Comparison of ENCODE assay signal across 24 cellular contexts in genomic region chr11:1608363-1608762, GRCh38. TPM values are rescaled to one million over a fixed set of nuclear protein-coding genes. Genes with fewer than 3 reads are reported as not detected.
DNase-seq lines count a peak whose midpoint lies in the region; FAIRE-seq and TF ChIP-seq lines count a peak whose summit lies in the region.
"Had no signal": no experiment of that assay in that cellular context is flagged by ENCODE, and none has a peak within 500 bp of the region (broad histone marks: within the 10 kb centered on the region; RNA-seq: fewer than 3 reads in every experiment).

TSS of gene KRTAP5-3 (minus strand) at chr11:1608463. CDS start at chr11:1608385, 78 bp downstream.

- dilution Hi-C loops in mammary epithelial cell (cut with HindIII; ENCODE audit: low sequenced_read_pairs): no loop called here

- intact Hi-C loops in mammary epithelial cell (cut with micrococcal nuclease) (no loop called here), breast epithelium (cut with DNase I; ENCODE audit: low total_unique reads) (no loop called here)

- 70% methylated on average over 4 of the region's 4 CpGs for WGBS in mammary epithelial cell (ENCODE audit: low coverage, missing lambda C conversion rate)
- 84% methylated on average over 4 of the region's 4 CpGs; no CpG with 5 or more reads in 1 of the 2 experiments for WGBS in H1 (ENCODE audit: extremely low coverage in 1 of 2, insufficient coverage in 1 of 2, insufficient read length in 1 of 2, insufficient replicate concordance in 2 of 2, low coverage in 1 of 2, low lambda C conversion rate in 2 of 2, missing lambda C conversion rate in 1 of 2), 2 experiments

- peak; percentile 40 for DNase-seq in NCI-H187 treated with DMSO at 0.1 percent for 48 hours (lab: John Stamatoyannopoulos, UW)
- no peak for DNase-seq in NCI-H187 (lab: John Stamatoyannopoulos, UW)
- no peak for DNase-seq in mammary epithelial cell
- no peak for DNase-seq in breast epithelium (ENCODE audit: low spot score in 2 of 2)
- DNase-seq in H1 (ENCODE audit: low read depth in 1 of 2, low spot score in 2 of 2): no peak
- DNase-seq in type B pancreatic cell (ENCODE audit: extremely low spot score, unreplicated experiment): no peak
- no peak for DNase-seq in activated CD4-positive, alpha-beta T cell treated with anti-CD3 and anti-CD28 coated beads, Interleukin-2, amount 10 ng/mL, durations not matched to agents 7 days and 5 days
- DNase-seq in ecto neural progenitor cell (ENCODE audit: low spot score): no peak
- DNase-seq: CD8-positive, alpha-beta T cell; DMS79 treated with DMSO at 0.1 percent for 48 hours; H7; HFFc6; NCI-H1092 treated with DMSO at 0.1 percent for 48 hours; NCI-H1930; NCI-H226; NCI-H69; SHP77; SK-N-SH had no signal

- no peak within 1 kb of the TSS for H3K14ac ChIP-seq in H1 (ENCODE audit: insufficient read length)

- H3K36me3 ChIP-seq in mammary epithelial cell (ENCODE audit: insufficient read depth, low read length): no peaks in the 10 kb centered on the region
- no peaks in the 10 kb centered on the region for H3K36me3 ChIP-seq in breast epithelium
- no peaks in the 10 kb centered on the region for H3K36me3 ChIP-seq in H1 (ENCODE audit: control insufficient read depth in 2 of 4, insufficient read depth in 4 of 4, low read length in 3 of 4)

- peaks cover 9% of the 10 kb centered on the region for H3K4me1 Mint-ChIP-seq in type B pancreatic cell (ENCODE audit: unreplicated experiment)
- H3K4me1 Mint-ChIP-seq in activated CD4-positive, alpha-beta T cell treated with anti-CD3 and anti-CD28 coated beads, Interleukin-2, amount 10 ng/mL, durations not matched to agents 7 days and 5 days: peaks cover 5% of the 10 kb centered on the region

- no peak within 1 kb of the TSS for H3K27ac Mint-ChIP-seq in type B pancreatic cell
- no peak within 1 kb of the TSS for H3K27ac Mint-ChIP-seq in activated CD4-positive, alpha-beta T cell treated with anti-CD3 and anti-CD28 coated beads, Interleukin-2, amount 10 ng/mL, durations not matched to agents 7 days and 5 days
- H3K27ac Mint-ChIP-seq: CD8-positive, alpha-beta T cell; HFFc6 had no signal

- H2BK15ac ChIP-seq in H1 (ENCODE audit: low read length): no peak within 1 kb of the TSS

- POLR2A ChIA-PET in H1 (lab: Charles Lee; ENCODE audit: partially characterized antibody): no interaction called here
- POLR2A ChIA-PET in activated CD4-positive, alpha-beta T cell treated with anti-CD3 and anti-CD28 coated beads, Interleukin-2, amount 10 ng/mL, durations not matched to agents 7 days and 5 days (lab: Charles Lee): no interaction called here

- no peak for FAIRE-seq in H1 (lab: Jason Lieb, UNC)
- FAIRE-seq: A204.1, D721Med, K562 had no signal

- H2AK5ac ChIP-seq in H1 (ENCODE audit: low read depth, low read length): no peak within 1 kb of the TSS

- no peaks in the 10 kb centered on the region for H3K79me1 ChIP-seq in H1 (ENCODE audit: low read depth, low read length)

- H2BK20ac ChIP-seq in H1 (ENCODE audit: low read length): no peak within 1 kb of the TSS

- no TSS peak for BruUV-seq in mammary epithelial cell (replicated peaks; lab: Mats Ljungman, UMichigan)

- no peaks in the 10 kb centered on the region for H3K9me3 Mint-ChIP-seq in type B pancreatic cell
- no peaks in the 10 kb centered on the region for H3K9me3 Mint-ChIP-seq in activated CD4-positive, alpha-beta T cell treated with anti-CD3 and anti-CD28 coated beads, Interleukin-2, amount 10 ng/mL, durations not matched to agents 7 days and 5 days
- H3K9me3 Mint-ChIP-seq: CD8-positive, alpha-beta T cell; HFFc6 had no signal

- H3K27me3 Mint-ChIP-seq in type B pancreatic cell: peaks cover 22% of the 10 kb centered on the region
- H3K27me3 Mint-ChIP-seq in activated CD4-positive, alpha-beta T cell treated with anti-CD3 and anti-CD28 coated beads, Interleukin-2, amount 10 ng/mL, durations not matched to agents 7 days and 5 days: peaks cover 21% of the 10 kb centered on the region

- H3K56ac ChIP-seq in H1 (replicated peaks; ENCODE audit: insufficient read length, low read depth, low read length): no peak within 1 kb of the TSS

- H3K27ac ChIP-seq in mammary epithelial cell (ENCODE audit: insufficient read depth, low read depth, low read length) (no peak within 1 kb of the TSS), breast epithelium (no peak within 1 kb of the TSS), H1 (ENCODE audit: low read depth, low read length) (no peak within 1 kb of the TSS)

- H3K9me3 ChIP-seq in mammary epithelial cell (replicated peaks; ENCODE audit: insufficient read depth, low read length): no peaks in the 10 kb centered on the region
- H3K9me3 ChIP-seq in breast epithelium: no peaks in the 10 kb centered on the region
- peaks cover 0 to 3% of the 10 kb centered on the region in 2 experiments; a peak in 1 of 4 replicates for H3K9me3 ChIP-seq in H1 (ENCODE audit: insufficient read depth in 2 of 2, low read depth in 1 of 2, low read length in 1 of 2)
- H3K9me3 ChIP-seq: SK-N-SH had no signal

- no peak for TF ChIP-seq POLR2A in breast epithelium (IDR thresholded peaks at IDR 0.05)
- TF ChIP-seq POLR2A in H1 (IDR thresholded peaks at IDR 0.05; ENCODE audit: control extremely low read depth in 1 of 2, low read depth in 2 of 2, low read length in 2 of 2): no peak

- TF ChIP-seq CTCF in mammary epithelial cell (conservative IDR thresholded peaks at IDR 0.05 in 1 of 2, IDR thresholded peaks at IDR 0.05 in 1 of 2; ENCODE audit: extremely low read depth in 1 of 2, insufficient read depth in 1 of 2, low read depth in 1 of 2, low read length in 2 of 2) (no peak), breast epithelium (IDR thresholded peaks at IDR 0.05) (no peak), H1 (IDR thresholded peaks at IDR 0.05; ENCODE audit: control extremely low read depth in 1 of 3, insufficient read depth in 1 of 3, low read depth in 1 of 3, low read length in 3 of 3) (no peak), type B pancreatic cell (conservative IDR thresholded peaks at IDR 0.05) (no peak)

- H3K27me3 ChIP-seq in mammary epithelial cell (ENCODE audit: insufficient read depth, low read length) (peaks cover 9% of the 10 kb centered on the region), breast epithelium (peaks cover 0 to 17% of the 10 kb centered on the region in 2 donors), H1 (replicated peaks in 1 of 4; ENCODE audit: control insufficient read depth in 3 of 4, extremely low read depth in 1 of 4, insufficient read depth in 3 of 4, low read length in 3 of 4) (no peaks in the 10 kb centered on the region)

- no peak within 1 kb of the TSS for H3K23ac ChIP-seq in H1 (ENCODE audit: insufficient read length)

- H4K91ac ChIP-seq in H1 (replicated peaks; ENCODE audit: insufficient read length, low read length): no peak within 1 kb of the TSS

- H3K4me1 ChIP-seq in mammary epithelial cell (ENCODE audit: insufficient read depth, low read length) (peaks cover 5% of the 10 kb centered on the region), breast epithelium (no peaks in the 10 kb centered on the region), H1 (replicated peaks in 1 of 4; ENCODE audit: control insufficient read depth in 3 of 4, insufficient read depth in 4 of 4, low read length in 3 of 4) (no peaks in the 10 kb centered on the region)

- CTCF ChIA-PET in mammary epithelial cell (lab: Charles Lee; ENCODE audit: low non-redundant PET) (no interaction called here), H1 (lab: Charles Lee; ENCODE audit: partially characterized antibody) (interaction anchor here (0.6 to 1.9 kb wide), 5 partner anchors 13 to 62 kb away, joined by 3 to 8 read pairs (median 3); no protein-coding TSS in a partner anchor)
- CTCF ChIA-PET in activated CD4-positive, alpha-beta T cell treated with anti-CD3 and anti-CD28 coated beads, Interleukin-2, amount 10 ng/mL, durations not matched to agents 7 days and 5 days (lab: Charles Lee): no interaction called here

- H3K4ac ChIP-seq in H1 (replicated peaks; ENCODE audit: insufficient read length, low read depth, low read length): no peak within 1 kb of the TSS

- H3K4me2 ChIP-seq in mammary epithelial cell (ENCODE audit: insufficient read depth, low read depth, low read length) (no peak within 1 kb of the TSS), H1 (ENCODE audit: insufficient read depth in 1 of 2, low read depth in 2 of 2, low read length in 2 of 2) (0 out of 4 replicates have a peak within 1 kb of the TSS, but pooled peaks of 1 of the 2 experiments have one; percentile 21)
- H3K4me2 ChIP-seq: SK-N-SH had no signal

- H3K18ac ChIP-seq in H1 (ENCODE audit: extremely low read depth, low read length): no peak within 1 kb of the TSS; the same call in 1 of the 2 replicates

- TF ChIP-seq RAD21 in H1 (IDR thresholded peaks at IDR 0.05 in 1 of 2, conservative IDR thresholded peaks at IDR 0.05 in 1 of 2; ENCODE audit: low read depth in 2 of 2, low read length in 2 of 2): no peak

- no peaks in the 10 kb centered on the region for H3K36me3 Mint-ChIP-seq in type B pancreatic cell
- no peaks in the 10 kb centered on the region for H3K36me3 Mint-ChIP-seq in activated CD4-positive, alpha-beta T cell treated with anti-CD3 and anti-CD28 coated beads, Interleukin-2, amount 10 ng/mL, durations not matched to agents 7 days and 5 days (ENCODE audit: low read depth)
- H3K36me3 Mint-ChIP-seq: CD8-positive, alpha-beta T cell had no signal

- H4K20me1 ChIP-seq in mammary epithelial cell (ENCODE audit: insufficient read depth, low read length): no peaks in the 10 kb centered on the region
- H4K20me1 ChIP-seq in H1 (replicated peaks in 1 of 2; ENCODE audit: control insufficient read depth in 1 of 2, insufficient read depth in 2 of 2, low read length in 2 of 2): peaks cover 0 to 2% of the 10 kb centered on the region in 2 experiments

- no peak within 1 kb of the TSS for H4K5ac ChIP-seq in H1 (ENCODE audit: insufficient read length, low read depth, low read length)

- peak within 1 kb of the TSS; percentile 12 for H3K4me3 Mint-ChIP-seq in type B pancreatic cell
- H3K4me3 Mint-ChIP-seq in activated CD4-positive, alpha-beta T cell treated with anti-CD3 and anti-CD28 coated beads, Interleukin-2, amount 10 ng/mL, durations not matched to agents 7 days and 5 days: no peak within 1 kb of the TSS
- H3K4me3 Mint-ChIP-seq: CD8-positive, alpha-beta T cell; HFFc6 had no signal

- H2BK120ac ChIP-seq in H1 (replicated peaks; ENCODE audit: low read depth, low read length): no peak within 1 kb of the TSS

- in situ Hi-C loops in mammary epithelial cell (cut with MboI; ENCODE audit: low sequenced_read_pairs in 2 of 2): no loop called here

- no peak within 1 kb of the TSS; the same call in 1 of the 2 replicates for H4K8ac ChIP-seq in H1 (ENCODE audit: extremely low read depth, insufficient read depth, low read length)

- TF ChIP-seq EP300 in H1 (IDR thresholded peaks at IDR 0.05; ENCODE audit: borderline replicate concordance in 1 of 2, low read depth in 2 of 2, low read length in 2 of 2): no peak

- peaks cover 2% of the 10 kb centered on the region; the same call in 1 of the 2 replicates for H3K23me2 ChIP-seq in H1 (ENCODE audit: low read depth, low read length)

- H3K4me3 ChIP-seq in mammary epithelial cell (replicated peaks in 1 of 3; ENCODE audit: insufficient read depth in 1 of 3, low read depth in 2 of 3, low read length in 3 of 3): no peak within 1 kb of the TSS
- H3K4me3 ChIP-seq in breast epithelium: no peak within 1 kb of the TSS
- no peak within 1 kb of the TSS for H3K4me3 ChIP-seq in H1 (ENCODE audit: extremely low read depth in 1 of 4, insufficient read depth in 2 of 4, low read depth in 3 of 4, low read length in 4 of 4)
- H3K4me3 ChIP-seq: K562 had no signal

- no peak within 1 kb of the TSS for H2BK5ac ChIP-seq in H1 (ENCODE audit: low read depth, low read length)

- H3K9ac ChIP-seq in mammary epithelial cell (ENCODE audit: insufficient read depth, low read length) (no peak within 1 kb of the TSS), H1 (replicated peaks in 1 of 4; ENCODE audit: extremely low read depth in 1 of 4, low read depth in 3 of 4, low read length in 3 of 4) (no peak within 1 kb of the TSS)
- H3K9ac ChIP-seq: SK-N-SH had no signal

- H3K79me2 ChIP-seq in mammary epithelial cell (ENCODE audit: insufficient read depth, low read length): no peaks in the 10 kb centered on the region
- H3K79me2 ChIP-seq in H1 (ENCODE audit: control insufficient read depth in 1 of 2, insufficient read depth in 2 of 2, low read length in 2 of 2): no peaks in the 10 kb centered on the region

- H2BK12ac ChIP-seq in H1 (ENCODE audit: low read depth, low read length): no peak within 1 kb of the TSS

- peak within 1 kb of the TSS; percentile 20 for H2AFZ ChIP-seq in mammary epithelial cell (ENCODE audit: low read depth, low read length)
- H2AFZ ChIP-seq in H1 (ENCODE audit: low read length): peak within 1 kb of the TSS; percentile 40; the same call in 1 of the 2 replicates

RNA-seq across cellular contexts. Expression of gene KRTAP5-3, which starts in this region (rescaled TPM):
- not detected for total RNA-seq in mammary epithelial cell
- not detected for polyA plus RNA-seq in mammary epithelial cell
- polyA minus RNA-seq in mammary epithelial cell: not detected
- not detected for total RNA-seq in breast epithelium
- not detected in 2 replicates for total RNA-seq in H1 (2021; fragmentation: NEBNext Ultra II Directional; extraction: Animal tissue kit (Norgen Biotek cat#: 25700))
- polyA plus RNA-seq in H1 (2011; rRNA removed): not detected in 2 replicates
- polyA plus RNA-seq in H1 (2011; cell fraction: cytosol; rRNA removed): not detected
- not detected for polyA plus RNA-seq in H1 (2011; cell fraction: nucleus; rRNA removed)
- not detected in 4 replicates for polyA plus RNA-seq in H1 (2012, experiment 1 of 2)
- polyA plus RNA-seq in H1 (2012, experiment 2 of 2): not detected
- not detected for polyA plus RNA-seq in H1 (2013, experiment 1 of 2)
- not detected for polyA plus RNA-seq in H1 (2013, experiment 2 of 2)
- polyA minus RNA-seq in H1 (2011; rRNA and poly(A)+ RNA removed): not detected in 2 replicates
- polyA minus RNA-seq in H1 (2011; cell fraction: cytosol; rRNA and poly(A)+ RNA removed): not detected
- not detected for polyA minus RNA-seq in H1 (2011; cell fraction: nucleus; rRNA and poly(A)+ RNA removed)
- not detected in 2 replicates for total RNA-seq in type B pancreatic cell (ENCODE audit: low replicate concordance)
- not detected for total RNA-seq in activated CD4-positive, alpha-beta T cell treated with anti-CD3 and anti-CD28 coated beads, Interleukin-2, amount 10 ng/mL, durations not matched to agents 7 days and 5 days
- total RNA-seq: CD8-positive, alpha-beta T cell; G401; H7; HFFc6; K562; RPMI7951 had no signal
- polyA plus RNA-seq: BJ, K562, SK-N-SH had no signal
